ENCODE assay signal across 8 cellular contexts in the genomic region with DNA sequence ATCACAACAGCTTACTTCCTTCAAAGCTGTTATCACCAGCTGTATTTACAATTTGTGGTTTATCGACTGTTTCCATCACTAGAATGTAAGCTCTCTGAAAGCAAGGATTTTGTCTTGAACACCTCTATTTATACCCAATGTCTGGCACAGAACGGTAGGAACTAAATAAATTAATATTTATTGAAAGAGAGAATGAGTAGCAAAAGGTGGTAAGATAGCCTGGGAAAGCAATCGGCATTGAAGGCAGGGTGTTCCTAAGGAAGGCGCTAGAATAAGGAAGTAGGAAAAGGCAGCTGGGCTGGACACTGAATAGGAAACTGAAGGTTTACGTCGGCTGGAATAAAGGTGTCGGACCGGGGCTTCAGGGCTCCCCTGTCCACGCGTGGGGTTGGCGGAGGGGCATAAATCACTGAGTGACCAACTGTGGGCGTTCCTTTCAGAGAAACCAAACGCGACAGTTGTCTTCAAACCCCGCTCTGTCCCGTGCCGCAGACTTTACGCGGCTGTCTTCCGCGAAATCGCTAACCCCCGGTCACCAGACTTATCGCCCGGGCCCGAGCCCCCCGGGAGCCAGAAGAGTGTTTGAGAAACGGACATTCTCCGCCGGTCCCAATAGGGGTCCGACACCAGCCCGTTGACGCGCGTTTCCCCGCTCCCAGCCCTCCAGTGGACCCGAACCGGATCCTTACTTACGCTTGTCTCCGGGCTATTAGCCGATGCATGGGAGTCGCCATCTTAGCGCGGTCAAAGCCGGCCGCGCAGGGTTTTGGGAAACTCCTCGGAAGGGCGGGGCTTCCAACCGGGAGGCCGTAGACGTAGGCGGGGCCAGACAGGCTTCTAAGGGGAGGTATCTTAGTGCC. TPM values are rescaled to one million over a fixed set of nuclear protein-coding genes. Genes with fewer than 3 reads are reported as not detected.
DNase-seq lines count a peak whose midpoint lies in the region; ATAC-seq and TF ChIP-seq lines count a peak whose summit lies in the region.

A gene (minus strand): TSS at position 746 of the 860 bp plus-strand sequence. CDS start 12 bp downstream, at position 734.

- TF ChIP-seq POLR2A in GM10847 (IDR thresholded peaks at IDR 0.05; ENCODE audit: extremely low read depth, insufficient read length) (peak; percentile 77), testis (IDR thresholded peaks at IDR 0.05) (peak; percentile 14)

- no peaks in the 10 kb centered on the region for H3K27me3 ChIP-seq in osteoblast (ENCODE audit: insufficient read depth, low read length)
- no peaks in the 10 kb centered on the region for H3K27me3 ChIP-seq in testis

- H3K79me2 ChIP-seq in osteoblast (ENCODE audit: insufficient read depth, low read length): peaks cover 45% of the 10 kb centered on the region

- peak within 1 kb of the TSS; percentile 94 for H3K27ac Mint-ChIP-seq in activated naive CD8-positive, alpha-beta T cell
- peak within 1 kb of the TSS; percentile 92 for H3K27ac Mint-ChIP-seq in glutamatergic neuron (ENCODE audit: unreplicated experiment)

- H3K4me2 ChIP-seq in osteoblast (ENCODE audit: insufficient read depth, low read length): peak within 1 kb of the TSS; percentile 97

- TF ChIP-seq CTCF in glutamatergic neuron (IDR thresholded peaks at IDR 0.05; ENCODE audit: partially characterized antibody, unreplicated experiment) (no peak), osteoblast (IDR thresholded peaks at IDR 0.05; ENCODE audit: extremely low read depth, low read depth, low read length) (no peak), testis (IDR thresholded peaks at IDR 0.05) (no peak)

- no peaks in the 10 kb centered on the region for H3K9me3 ChIP-seq in osteoblast (ENCODE audit: low read depth, low read length)
- H3K9me3 ChIP-seq in testis: no peaks in the 10 kb centered on the region

- no peaks in the 10 kb centered on the region for H4K20me1 ChIP-seq in osteoblast (ENCODE audit: insufficient read depth, low read length)

- H2AFZ ChIP-seq in osteoblast (ENCODE audit: low read length): peak within 1 kb of the TSS; percentile 100

- DNase-seq in NCI-H1105 treated with DMSO at 0.1 percent for 48 hours (lab: John Stamatoyannopoulos, UW) (peak; percentile 85), SKM-1 treated with dmso at 0.1 percent for 144 hours (lab: John Stamatoyannopoulos, UW; ENCODE audit: unreplicated experiment) (peak; percentile 85), glutamatergic neuron (peak; percentile 97), osteoblast (ENCODE audit: insufficient read length, low spot score, missing footprints) (peak; percentile 96), testis (peak; percentile 97)

- peak within 1 kb of the TSS; percentile 99 for H3K4me3 ChIP-seq in osteoblast (ENCODE audit: insufficient read depth, low read length)
- peak within 1 kb of the TSS; percentile 89 to 90 for H3K4me3 ChIP-seq in testis

- H3K4me1 ChIP-seq in osteoblast (ENCODE audit: insufficient read depth, low read length) (peaks cover 6% of the 10 kb centered on the region), testis (no peaks in the 10 kb centered on the region)

- H3K27ac ChIP-seq in osteoblast (ENCODE audit: low read depth, low read length) (peak within 1 kb of the TSS; percentile 93), testis (peak within 1 kb of the TSS; percentile 90 to 94)

- intact Hi-C loops in testis (cut with DNase I; ENCODE audit: low total_unique reads): no loop called here

- 1% methylated on average over 28 to 51 of the region's 53 CpGs for WGBS in testis, 2 donors

- H3K36me3 Mint-ChIP-seq in activated naive CD8-positive, alpha-beta T cell: peaks cover 5% of the 10 kb centered on the region
- H3K36me3 Mint-ChIP-seq in glutamatergic neuron (ENCODE audit: unreplicated experiment): no peaks in the 10 kb centered on the region

- peak; percentile 98 for ATAC-seq in HG02642 (IDR thresholded peaks at IDR 0.05; ENCODE audit: poor library complexity, unreplicated experiment)

- H3K4me1 Mint-ChIP-seq in activated naive CD8-positive, alpha-beta T cell (ENCODE audit: low read depth): peaks cover 23% of the 10 kb centered on the region
- H3K4me1 Mint-ChIP-seq in glutamatergic neuron (ENCODE audit: low read depth, unreplicated experiment): peaks cover 11% of the 10 kb centered on the region

- H3K36me3 ChIP-seq in osteoblast (ENCODE audit: insufficient read depth, low read length) (peaks cover 6% of the 10 kb centered on the region), testis (ENCODE audit: low read depth, missing control alignments) (no peaks in the 10 kb centered on the region)

- no peaks in the 10 kb centered on the region for H3K9me3 Mint-ChIP-seq in activated naive CD8-positive, alpha-beta T cell (ENCODE audit: low read depth)
- peaks cover 2% of the 10 kb centered on the region for H3K9me3 Mint-ChIP-seq in glutamatergic neuron (ENCODE audit: unreplicated experiment)

- no peaks in the 10 kb centered on the region for H3K27me3 Mint-ChIP-seq in activated naive CD8-positive, alpha-beta T cell
- peaks cover 2% of the 10 kb centered on the region for H3K27me3 Mint-ChIP-seq in glutamatergic neuron (ENCODE audit: unreplicated experiment)

- peak within 1 kb of the TSS; percentile 96 for H3K4me3 Mint-ChIP-seq in activated naive CD8-positive, alpha-beta T cell
- H3K4me3 Mint-ChIP-seq in glutamatergic neuron (ENCODE audit: unreplicated experiment): peak within 1 kb of the TSS; percentile 91

RNA-seq across cellular contexts. Expression of the gene that starts here (rescaled TPM):
- total RNA-seq in glutamatergic neuron (ENCODE audit: unreplicated experiment) (26.1 TPM), osteoblast (7.7 and 12.3 TPM in 2 replicates), testis (10 to 100 TPM; 29.1 to 35.7 TPM)
- polyA plus RNA-seq in testis (ENCODE audit: insufficient read depth, low read depth, low replicate concordance): 45.4 TPM

Comparison
In these comparisons a context has a peak if more than half of its experiments do, and no peak if none do; other contexts are left out.
1. Peak in every context shown above with its lines: DNase-seq, ATAC-seq, H3K4me3 ChIP-seq and H3K27ac ChIP-seq.